ENCODE assay signal across 18 cellular contexts in the genomic region with DNA sequence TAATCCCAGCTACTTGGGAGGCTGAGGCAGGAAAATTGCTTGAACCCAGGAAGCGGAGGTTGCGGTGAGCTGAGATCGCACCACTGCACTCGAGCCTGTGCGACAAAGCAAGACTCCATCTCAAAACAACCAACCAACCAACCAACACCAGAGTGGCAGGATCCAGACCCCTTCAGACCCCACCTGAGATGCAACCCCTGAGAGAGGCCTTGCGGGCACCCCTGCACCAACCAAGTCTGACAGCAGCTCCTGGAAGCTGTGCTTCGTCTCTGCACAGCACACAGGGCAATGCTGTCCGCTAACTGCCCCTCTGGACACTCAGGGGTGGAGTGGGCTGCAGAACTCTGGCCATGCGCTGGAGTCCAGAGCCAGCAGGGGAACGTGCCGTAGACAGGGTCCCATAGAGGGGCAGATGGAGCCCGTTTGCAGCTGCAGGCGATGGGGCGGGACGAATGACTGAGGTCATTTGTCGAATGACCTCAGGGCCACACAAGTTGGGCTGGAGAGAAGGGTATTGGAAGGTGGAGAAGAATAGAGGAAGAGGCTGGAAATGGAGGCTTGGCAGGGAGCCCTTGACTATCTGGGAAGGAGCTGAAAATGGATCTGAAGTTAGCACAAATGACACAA.
A peak's percentile ranks its signal among the peaks of the same experiment; 100 is the strongest.
DNase-seq lines count a peak whose midpoint lies in the region; ATAC-seq and TF ChIP-seq lines count a peak whose summit lies in the region.
"Had no signal": no experiment of that assay in that cellular context is flagged by ENCODE, and none has a peak within 500 bp of the region (broad histone marks: within the 10 kb centered on the region; RNA-seq: fewer than 3 reads in every experiment).

No MANE protein-coding gene starts in this region.

- no peak overlapping the region for H3K9ac ChIP-seq in neural progenitor cell

- H3K79me2 ChIP-seq in neural progenitor cell (ENCODE audit: low read depth), result no peaks in the 10 kb centered on the region

- no peak overlapping the region for H3K4me2 ChIP-seq in neural progenitor cell

- H3F3A ChIP-seq in neural progenitor cell (ENCODE audit: low read depth), result no peaks in the 10 kb centered on the region

- no peak for TF ChIP-seq POLR2A in testis (IDR thresholded peaks at IDR 0.05)

- H3K27me3 ChIP-seq in neural progenitor cell, result no peaks in the 10 kb centered on the region
- H3K27me3 ChIP-seq in testis, result no peaks in the 10 kb centered on the region

- peaks cover 5% of the 10 kb centered on the region for H3K27me3 Mint-ChIP-seq in neural progenitor cell (ENCODE audit: insufficient read depth, low read depth)
- H3K27me3 Mint-ChIP-seq in activated T-cell treated with anti-CD3 and anti-CD28 coated beads, Interleukin-2, amount 50 U/mL, for 4 hours (ENCODE audit: low read depth), result peaks cover 14% of the 10 kb centered on the region
- peaks cover 43% of the 10 kb centered on the region for H3K27me3 Mint-ChIP-seq in stimulated activated naive CD8-positive, alpha-beta T cell treated with anti-CD3 and anti-CD28 coated beads, Interleukin-15, amount 100 ng/mL, for 72 hours
- H3K27me3 Mint-ChIP-seq: CD4-positive, CD25-positive, alpha-beta regulatory T cell had no signal

- H4K20me1 ChIP-seq in neural progenitor cell (ENCODE audit: low read depth), result no peaks in the 10 kb centered on the region

- ATAC-seq in HG03520 (IDR thresholded peaks at IDR 0.05; ENCODE audit: unreplicated experiment), result no peak
- no peak for ATAC-seq in activated T-cell treated with anti-CD3 and anti-CD28 coated beads, Interleukin-2, amount 50 U/mL, for 4 hours
- no peak for ATAC-seq in stimulated activated naive CD8-positive, alpha-beta T cell treated with anti-CD3 and anti-CD28 coated beads, Interleukin-15, amount 100 ng/mL, for 72 hours
- ATAC-seq: HCT116, HepG2 had no signal

- DNase-seq in MV-4-11 (lab: John Stamatoyannopoulos, UW) (peak; percentile 40), ecto neural progenitor cell (ENCODE audit: low spot score) (peak; percentile 62), neural progenitor cell (ENCODE audit: low spot score) (peak; percentile 35), testis (peak; percentile 48)
- no peak for DNase-seq in activated T-cell treated with anti-CD3 and anti-CD28 coated beads, Interleukin-2, amount 50 U/mL, for 4 hours
- no peak for DNase-seq in stimulated activated naive CD8-positive, alpha-beta T cell treated with anti-CD3 and anti-CD28 coated beads, Interleukin-15, amount 100 ng/mL, for 72 hours
- DNase-seq: 8988T; C1 segment of cervical spinal cord; Caco-2; CD4-positive, CD25-positive, alpha-beta regulatory T cell; GOT3; H7; HFFc6 had no signal

- H3K4me1 Mint-ChIP-seq in neural progenitor cell, result peaks cover 35% of the 10 kb centered on the region
- no peaks in the 10 kb centered on the region for H3K4me1 Mint-ChIP-seq in activated T-cell treated with anti-CD3 and anti-CD28 coated beads, Interleukin-2, amount 50 U/mL, for 4 hours (ENCODE audit: low read depth)
- no peaks in the 10 kb centered on the region for H3K4me1 Mint-ChIP-seq in stimulated activated naive CD8-positive, alpha-beta T cell treated with anti-CD3 and anti-CD28 coated beads, Interleukin-15, amount 100 ng/mL, for 72 hours
- H3K4me1 Mint-ChIP-seq: B cell; CD4-positive, CD25-positive, alpha-beta regulatory T cell; IgD-negative memory B cell had no signal

- no peak overlapping the region for H3K27ac Mint-ChIP-seq in neural progenitor cell
- H3K27ac Mint-ChIP-seq in stimulated activated naive CD8-positive, alpha-beta T cell treated with anti-CD3 and anti-CD28 coated beads, Interleukin-15, amount 100 ng/mL, for 72 hours, result no peak overlapping the region
- H3K27ac Mint-ChIP-seq: B cell; CD4-positive, CD25-positive, alpha-beta regulatory T cell; HFFc6; IgD-negative memory B cell had no signal

- H3K4me3 ChIP-seq in neural progenitor cell, result no peak overlapping the region
- H3K4me3 ChIP-seq in testis, result no peak overlapping the region

- H3K9me3 ChIP-seq in neural progenitor cell (ENCODE audit: low read depth), result no peaks in the 10 kb centered on the region
- no peaks in the 10 kb centered on the region for H3K9me3 ChIP-seq in testis
- H3K9me3 ChIP-seq: Caco-2 had no signal

- no peaks in the 10 kb centered on the region for H3K36me3 ChIP-seq in neural progenitor cell
- no peaks in the 10 kb centered on the region for H3K36me3 ChIP-seq in testis (ENCODE audit: low read depth, missing control alignments)

- 64 to 70% methylated on average over 15 to 16 of the region's 16 CpGs for WGBS in testis, 2 donors

- TF ChIP-seq CTCF in neural progenitor cell (IDR thresholded peaks at IDR 0.05) (no peak), testis (IDR thresholded peaks at IDR 0.05) (no peak)

- H3K4me3 Mint-ChIP-seq in neural progenitor cell, result no peak overlapping the region
- no peak overlapping the region for H3K4me3 Mint-ChIP-seq in activated T-cell treated with anti-CD3 and anti-CD28 coated beads, Interleukin-2, amount 50 U/mL, for 4 hours
- no peak overlapping the region for H3K4me3 Mint-ChIP-seq in stimulated activated naive CD8-positive, alpha-beta T cell treated with anti-CD3 and anti-CD28 coated beads, Interleukin-15, amount 100 ng/mL, for 72 hours
- H3K4me3 Mint-ChIP-seq: B cell; CD4-positive, CD25-positive, alpha-beta regulatory T cell; HFFc6; IgD-negative memory B cell had no signal

- H3K9me3 Mint-ChIP-seq in neural progenitor cell, result no peaks in the 10 kb centered on the region
- no peaks in the 10 kb centered on the region for H3K9me3 Mint-ChIP-seq in activated T-cell treated with anti-CD3 and anti-CD28 coated beads, Interleukin-2, amount 50 U/mL, for 4 hours
- no peaks in the 10 kb centered on the region for H3K9me3 Mint-ChIP-seq in stimulated activated naive CD8-positive, alpha-beta T cell treated with anti-CD3 and anti-CD28 coated beads, Interleukin-15, amount 100 ng/mL, for 72 hours
- H3K9me3 Mint-ChIP-seq: CD4-positive, CD25-positive, alpha-beta regulatory T cell had no signal

- intact Hi-C loops in testis (cut with DNase I; ENCODE audit: low total_unique reads), result no loop called here

- no peak overlapping the region for H2AFZ ChIP-seq in neural progenitor cell (replicated peaks)

- H3K4me1 ChIP-seq in neural progenitor cell, result peaks cover 8% of the 10 kb centered on the region
- H3K4me1 ChIP-seq in testis, result peaks cover 11% of the 10 kb centered on the region
- H3K4me1 ChIP-seq: Caco-2 had no signal

- H3K27ac ChIP-seq in neural progenitor cell (no peak overlapping the region), testis (no peak overlapping the region)

- H3K36me3 Mint-ChIP-seq in neural progenitor cell, result no peaks in the 10 kb centered on the region
- H3K36me3 Mint-ChIP-seq in activated T-cell treated with anti-CD3 and anti-CD28 coated beads, Interleukin-2, amount 50 U/mL, for 4 hours (ENCODE audit: insufficient read depth), result no peaks in the 10 kb centered on the region
- H3K36me3 Mint-ChIP-seq: CD4-positive, CD25-positive, alpha-beta regulatory T cell; IgD-negative memory B cell had no signal

Comparison
In these comparisons a context has a peak if more than half of its experiments do, and no peak if none do; other contexts are left out.
1. DNase-seq: peak in MV-4-11 (single experiment), ecto neural progenitor cell (single experiment), neural progenitor cell (single experiment) and testis (single experiment); none in activated T-cell treated with anti-CD3 and anti-CD28 coated beads, Interleukin-2, amount 50 U/mL, for 4 hours (single experiment) and stimulated activated naive CD8-positive, alpha-beta T cell treated with anti-CD3 and anti-CD28 coated beads, Interleukin-15, amount 100 ng/mL, for 72 hours (0 of 2).